Comparison of ENCODE assay signal across 1 cellular context in the genomic region with DNA sequence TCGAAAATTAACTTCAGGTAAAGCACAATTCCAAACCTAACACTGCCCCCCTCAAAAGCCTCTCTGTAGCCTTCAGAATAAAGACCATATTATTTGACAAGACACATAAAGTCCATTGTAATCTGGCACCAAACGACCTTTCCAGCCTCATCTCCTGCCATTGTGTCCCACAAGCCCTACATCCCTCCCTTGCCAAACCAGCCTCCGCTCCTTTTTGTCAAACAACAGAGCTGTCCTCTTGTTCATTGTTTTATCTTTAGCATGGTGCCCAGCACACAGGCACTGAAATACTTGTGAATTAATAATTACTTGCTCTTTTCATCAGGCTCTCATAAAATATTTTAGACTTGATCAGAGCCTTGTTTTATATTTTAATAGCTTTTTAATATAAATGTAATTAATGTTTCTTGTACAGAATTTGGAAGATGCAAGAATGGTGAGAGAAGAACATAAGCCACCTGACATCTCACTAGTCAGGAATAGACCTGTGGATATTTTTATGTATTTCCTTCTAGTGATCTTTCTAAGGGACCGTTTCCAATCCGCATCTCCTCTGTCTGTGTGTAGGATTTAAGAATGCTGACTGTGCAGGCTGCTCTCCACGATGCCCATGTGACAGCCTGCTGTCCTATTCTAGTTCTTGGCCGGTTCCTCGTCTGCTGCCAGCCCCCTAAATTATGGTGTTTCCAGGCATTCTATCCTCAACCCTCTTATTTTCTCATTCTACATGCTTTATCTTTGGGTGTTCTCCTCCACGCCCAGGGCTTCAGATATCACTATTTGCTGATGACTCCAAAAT.
TF ChIP-seq lines count a peak whose summit lies in the region.

No MANE protein-coding gene starts in this region.

TF ChIP-seq in HEK293, 187 proteins besides CTCF, POLR2A, EP300 and RAD21 (continued from another document):
- no peak for TF ChIP-seq ZBTB17 (tag by site-specific recombination; IDR thresholded peaks at IDR 0.05)
